Comparison of ENCODE assay signal across 42 cellular contexts in the genomic region with DNA sequence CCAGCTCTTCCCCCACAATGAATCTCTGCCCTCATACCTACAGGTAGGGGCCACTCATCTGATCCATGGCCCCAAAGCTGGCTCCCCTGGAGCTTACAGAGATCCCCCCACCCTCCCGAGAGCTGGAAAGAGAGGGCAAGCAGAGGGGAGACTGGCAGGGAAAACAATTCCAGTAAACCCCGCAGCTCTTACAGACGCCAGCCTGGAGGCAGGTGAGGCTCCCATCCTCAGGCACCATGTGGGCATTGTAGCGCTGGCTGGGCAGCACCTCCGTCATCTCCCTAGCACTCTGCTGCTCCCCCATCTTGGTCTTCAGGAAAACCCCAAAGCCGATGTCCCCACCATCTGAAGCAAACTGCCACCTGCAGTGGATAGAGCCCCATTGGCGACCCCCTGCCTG. TPM values are rescaled to one million over a fixed set of nuclear protein-coding genes. Genes with fewer than 3 reads are reported as not detected.
"Had no signal": no experiment of that assay in that cellular context is flagged by ENCODE, and none has a peak within 500 bp of the region (broad histone marks: within the 10 kb centered on the region; RNA-seq: fewer than 3 reads in every experiment).

No MANE protein-coding gene starts in this region.

- H3K27me3 Mint-ChIP-seq: activated naive CD8-positive, alpha-beta T cell treated with anti-CD3 and anti-CD28 coated beads for 36 hours; activated naive CD8-positive, alpha-beta T cell treated with anti-CD3 and anti-CD28 coated beads, Interleukin-2, amount 10 ng/mL, durations not matched to agents 7 days and 5 days had no signal

- ATAC-seq: activated naive CD4-positive, alpha-beta T cell treated with anti-CD3 and anti-CD28 coated beads, Interleukin-2, amount 50 U/mL, for 72 hours; activated naive CD8-positive, alpha-beta T cell treated with anti-CD3 and anti-CD28 coated beads, Interleukin-2, amount 50 U/mL, for 24 hours; activated T-cell treated with anti-CD3 and anti-CD28 coated beads, Interleukin-2, amount 50 U/mL, for 4 hours; activated T-cell treated with anti-CD3 and anti-CD28 coated beads, Interleukin-2, amount 50 U/mL, for 72 hours; activated T-helper 17 cell treated with anti-CD3 and anti-CD28 coated beads, Interleukin-2, amount 50 U/mL, for 72 hours; body of pancreas had no signal

- H3K4me1 Mint-ChIP-seq: activated naive CD4-positive, alpha-beta T cell treated with anti-CD3 and anti-CD28 coated beads, Interleukin-2, amount 10 ng/mL, durations not matched to agents 7 days and 5 days; activated naive CD4-positive, alpha-beta T cell treated with anti-CD3 and anti-CD28 coated beads, Interleukin-2, amount 50 U/mL, for 24 hours; activated naive CD8-positive, alpha-beta T cell treated with anti-CD3 and anti-CD28 coated beads for 36 hours; activated naive CD8-positive, alpha-beta T cell treated with anti-CD3 and anti-CD28 coated beads, Interleukin-2, amount 10 ng/mL, durations not matched to agents 7 days and 5 days; activated naive CD8-positive, alpha-beta T cell treated with anti-CD3 and anti-CD28 coated beads, Interleukin-2, amount 50 U/mL, for 24 hours; activated T-helper 17 cell treated with anti-CD3 and anti-CD28 coated beads, Interleukin-2, amount 50 U/mL, for 72 hours; brain; central memory CD8-positive, alpha-beta T cell had no signal

- H3K36me3 Mint-ChIP-seq: activated naive CD4-positive, alpha-beta T cell treated with anti-CD3 and anti-CD28 coated beads, Interleukin-2, amount 10 ng/mL, durations not matched to agents 7 days and 5 days; activated naive CD4-positive, alpha-beta T cell treated with anti-CD3 and anti-CD28 coated beads, Interleukin-2, amount 50 U/mL, for 24 hours; activated naive CD4-positive, alpha-beta T cell treated with anti-CD3 and anti-CD28 coated beads, Interleukin-2, amount 50 U/mL, for 72 hours; activated naive CD8-positive, alpha-beta T cell; activated naive CD8-positive, alpha-beta T cell treated with anti-CD3 and anti-CD28 coated beads for 36 hours; activated naive CD8-positive, alpha-beta T cell treated with anti-CD3 and anti-CD28 coated beads, Interleukin-2, amount 10 ng/mL, durations not matched to agents 7 days and 5 days; brain had no signal

- H3K27ac ChIP-seq: adrenal gland, ascending aorta, body of pancreas, brain microvascular endothelial cell, breast epithelium, cardiac muscle cell had no signal

- H3K4me1 ChIP-seq: adrenal gland, ascending aorta, breast epithelium had no signal

- H3K9me3 Mint-ChIP-seq: activated naive CD4-positive, alpha-beta T cell treated with anti-CD3 and anti-CD28 coated beads for 36 hours; activated naive CD4-positive, alpha-beta T cell treated with anti-CD3 and anti-CD28 coated beads, Interleukin-2, amount 10 ng/mL, durations not matched to agents 7 days and 5 days; activated naive CD4-positive, alpha-beta T cell treated with anti-CD3 and anti-CD28 coated beads, Interleukin-2, amount 50 U/mL, for 24 hours; activated naive CD4-positive, alpha-beta T cell treated with anti-CD3 and anti-CD28 coated beads, Interleukin-2, amount 50 U/mL, for 72 hours; activated naive CD8-positive, alpha-beta T cell treated with anti-CD3 and anti-CD28 coated beads for 36 hours; activated naive CD8-positive, alpha-beta T cell treated with anti-CD3 and anti-CD28 coated beads, Interleukin-2, amount 10 ng/mL, durations not matched to agents 7 days and 5 days; activated naive CD8-positive, alpha-beta T cell treated with anti-CD3 and anti-CD28 coated beads, Interleukin-2, amount 50 U/mL, for 24 hours; activated T-cell treated with anti-CD3 and anti-CD28 coated beads, Interleukin-2, amount 50 U/mL, for 24 hours; activated T-cell treated with anti-CD3 and anti-CD28 coated beads, Interleukin-2, amount 50 U/mL, for 4 hours; activated T-cell treated with anti-CD3 and anti-CD28 coated beads, Interleukin-2, amount 50 U/mL, for 72 hours; activated T-helper 1 cell treated with anti-CD3 and anti-CD28 coated beads, Interleukin-12 subunit alpha, Interleukin-12 subunit beta, Interleukin-2, Interleukin-4 antibody, amounts not matched to agents 30 ng/mL and 10 ng/mL and 1 ng/mL, durations not matched to agents 14 hours and 24 hours and 36 hours; activated T-helper 17 cell treated with anti-CD3 and anti-CD28 coated beads, Interleukin-2, amount 50 U/mL, for 72 hours; activated T-helper 2 cell treated with anti-CD3 and anti-CD28 coated beads, Interferon-gamma antibody, Interleukin-2, Interleukin-4, amounts not matched to agents 10 μg/mL and 5 μg/mL and 100 μg/mL, durations not matched to agents 14 hours and 24 hours and 36 hours; central memory CD8-positive, alpha-beta T cell had no signal

- DNase-seq: activated effector memory CD4-positive, alpha-beta T cell treated with anti-CD3 and anti-CD28 coated beads, Interleukin-2, amount 50 U/mL, for 16 hours; activated effector memory CD4-positive, alpha-beta T cell treated with Interleukin-2 at 50 U/mL for 16 hours; activated gamma-delta T cell; activated gamma-delta T cell treated with Interleukin-2 at 50 U/mL for 16 hours; activated naive CD4-positive, alpha-beta T cell; activated naive CD4-positive, alpha-beta T cell treated with anti-CD3 and anti-CD28 coated beads for 36 hours; activated naive CD4-positive, alpha-beta T cell treated with anti-CD3 and anti-CD28 coated beads, Interleukin-2, amount 10 ng/mL, durations not matched to agents 7 days and 5 days; activated naive CD4-positive, alpha-beta T cell treated with anti-CD3 and anti-CD28 coated beads, Interleukin-2, amount 50 U/mL, for 16 hours; activated naive CD4-positive, alpha-beta T cell treated with Interleukin-2 at 50 U/mL for 16 hours; activated naive CD8-positive, alpha-beta T cell treated with anti-CD3 and anti-CD28 coated beads for 36 hours; activated naive CD8-positive, alpha-beta T cell treated with anti-CD3 and anti-CD28 coated beads, Interleukin-2, amount 10 ng/mL, durations not matched to agents 7 days and 5 days; activated naive CD8-positive, alpha-beta T cell treated with anti-CD3 and anti-CD28 coated beads, Interleukin-2, amount 50 U/mL, for 24 hours; activated T-cell treated with anti-CD3 and anti-CD28 coated beads, Interleukin-2, amount 50 U/mL, for 1 hour; activated T-cell treated with anti-CD3 and anti-CD28 coated beads, Interleukin-2, amount 50 U/mL, for 24 hours; activated T-cell treated with anti-CD3 and anti-CD28 coated beads, Interleukin-2, amount 50 U/mL, for 4 hours; activated T-cell treated with anti-CD3 and anti-CD28 coated beads, Interleukin-2, amount 50 U/mL, for 48 hours; activated T-cell treated with anti-CD3 and anti-CD28 coated beads, Interleukin-2, amount 50 U/mL, for 72 hours; adrenal gland; amniotic stem cell; amygdala; anterior cingulate cortex; body of pancreas; brain microvascular endothelial cell; caudate nucleus; central memory CD4-positive, alpha-beta T cell; cerebellar nuclear complex had no signal

- H3K27me3 ChIP-seq: adrenal gland, ascending aorta, body of pancreas, brain microvascular endothelial cell, cardiac muscle cell had no signal

- H3K9me3 ChIP-seq: adrenal gland, ascending aorta, body of pancreas, breast epithelium had no signal

- H3K4me3 Mint-ChIP-seq: activated naive CD4-positive, alpha-beta T cell treated with anti-CD3 and anti-CD28 coated beads for 36 hours; activated naive CD4-positive, alpha-beta T cell treated with anti-CD3 and anti-CD28 coated beads, Interleukin-2, amount 10 ng/mL, durations not matched to agents 7 days and 5 days; activated naive CD4-positive, alpha-beta T cell treated with anti-CD3 and anti-CD28 coated beads, Interleukin-2, amount 50 U/mL, for 24 hours; activated naive CD8-positive, alpha-beta T cell; activated naive CD8-positive, alpha-beta T cell treated with anti-CD3 and anti-CD28 coated beads for 36 hours; activated naive CD8-positive, alpha-beta T cell treated with anti-CD3 and anti-CD28 coated beads, Interleukin-2, amount 10 ng/mL, durations not matched to agents 7 days and 5 days; activated naive CD8-positive, alpha-beta T cell treated with anti-CD3 and anti-CD28 coated beads, Interleukin-2, amount 50 U/mL, for 24 hours; activated T-cell treated with anti-CD3 and anti-CD28 coated beads, Interleukin-2, amount 50 U/mL, for 24 hours; activated T-cell treated with anti-CD3 and anti-CD28 coated beads, Interleukin-2, amount 50 U/mL, for 4 hours; activated T-cell treated with anti-CD3 and anti-CD28 coated beads, Interleukin-2, amount 50 U/mL, for 72 hours; activated T-helper 1 cell treated with anti-CD3 and anti-CD28 coated beads, Interleukin-12 subunit alpha, Interleukin-12 subunit beta, Interleukin-2, Interleukin-4 antibody, amounts not matched to agents 30 ng/mL and 10 ng/mL and 1 ng/mL, durations not matched to agents 14 hours and 24 hours and 36 hours; activated T-helper 17 cell treated with anti-CD3 and anti-CD28 coated beads, Interleukin-2, amount 50 U/mL, for 72 hours; brain; central memory CD8-positive, alpha-beta T cell had no signal

- H3K36me3 ChIP-seq: adrenal gland, ascending aorta, brain microvascular endothelial cell, breast epithelium, cardiac muscle cell had no signal

- H3K27ac Mint-ChIP-seq: activated naive CD4-positive, alpha-beta T cell treated with anti-CD3 and anti-CD28 coated beads for 36 hours; activated naive CD4-positive, alpha-beta T cell treated with anti-CD3 and anti-CD28 coated beads, Interleukin-2, amount 10 ng/mL, durations not matched to agents 7 days and 5 days; activated naive CD4-positive, alpha-beta T cell treated with anti-CD3 and anti-CD28 coated beads, Interleukin-2, amount 50 U/mL, for 24 hours; activated naive CD4-positive, alpha-beta T cell treated with anti-CD3 and anti-CD28 coated beads, Interleukin-2, amount 50 U/mL, for 72 hours; activated naive CD8-positive, alpha-beta T cell; activated naive CD8-positive, alpha-beta T cell treated with anti-CD3 and anti-CD28 coated beads for 36 hours; activated naive CD8-positive, alpha-beta T cell treated with anti-CD3 and anti-CD28 coated beads, Interleukin-2, amount 10 ng/mL, durations not matched to agents 7 days and 5 days; activated naive CD8-positive, alpha-beta T cell treated with anti-CD3 and anti-CD28 coated beads, Interleukin-2, amount 50 U/mL, for 24 hours; activated T-cell treated with anti-CD3 and anti-CD28 coated beads, Interleukin-2, amount 50 U/mL, for 24 hours; activated T-cell treated with anti-CD3 and anti-CD28 coated beads, Interleukin-2, amount 50 U/mL, for 72 hours; activated T-helper 1 cell treated with anti-CD3 and anti-CD28 coated beads, Interleukin-12 subunit alpha, Interleukin-12 subunit beta, Interleukin-2, Interleukin-4 antibody, amounts not matched to agents 30 ng/mL and 10 ng/mL and 1 ng/mL, durations not matched to agents 14 hours and 24 hours and 36 hours; activated T-helper 17 cell treated with anti-CD3 and anti-CD28 coated beads, Interleukin-2, amount 50 U/mL, for 72 hours; activated T-helper 2 cell treated with anti-CD3 and anti-CD28 coated beads, Interferon-gamma antibody, Interleukin-2, Interleukin-4, amounts not matched to agents 10 μg/mL and 5 μg/mL and 100 μg/mL, durations not matched to agents 14 hours and 24 hours and 36 hours; brain had no signal

- H3K4me3 ChIP-seq: adrenal gland, ascending aorta, body of pancreas, breast epithelium, cardiac muscle cell had no signal

RNA-seq across cellular contexts. Expression of a gene that starts 14.1 kb away (rescaled TPM):
- total RNA-seq: activated naive CD4-positive, alpha-beta T cell treated with anti-CD3 and anti-CD28 coated beads for 36 hours; activated naive CD8-positive, alpha-beta T cell treated with anti-CD3 and anti-CD28 coated beads for 36 hours; activated naive CD8-positive, alpha-beta T cell treated with anti-CD3 and anti-CD28 coated beads, Interleukin-2, amount 10 ng/mL, durations not matched to agents 7 days and 5 days; activated T-cell treated with anti-CD3 and anti-CD28 coated beads, Interleukin-2, amount 50 U/mL, for 72 hours; activated T-helper 1 cell treated with anti-CD3 and anti-CD28 coated beads, Interleukin-12 subunit alpha, Interleukin-12 subunit beta, Interleukin-2, Interleukin-4 antibody, amounts not matched to agents 30 ng/mL and 10 ng/mL and 1 ng/mL, durations not matched to agents 14 hours and 24 hours and 36 hours; activated T-helper 17 cell treated with anti-CD3 and anti-CD28 coated beads, Interleukin-2, amount 50 U/mL, for 72 hours; activated T-helper 2 cell treated with anti-CD3 and anti-CD28 coated beads, Interferon-gamma antibody, Interleukin-2, Interleukin-4, amounts not matched to agents 10 μg/mL and 5 μg/mL and 100 μg/mL, durations not matched to agents 14 hours and 24 hours and 36 hours; aorta; ascending aorta; astrocyte; bronchial epithelial cell had no signal

RNA-seq across cellular contexts. Expression of a gene that starts 19.6 kb away (rescaled TPM):
- total RNA-seq: activated naive CD4-positive, alpha-beta T cell treated with anti-CD3 and anti-CD28 coated beads for 36 hours; activated naive CD4-positive, alpha-beta T cell treated with anti-CD3 and anti-CD28 coated beads, Interleukin-2, amount 50 U/mL, for 72 hours; activated naive CD8-positive, alpha-beta T cell treated with anti-CD3 and anti-CD28 coated beads for 36 hours; activated naive CD8-positive, alpha-beta T cell treated with anti-CD3 and anti-CD28 coated beads, Interleukin-2, amount 10 ng/mL, durations not matched to agents 7 days and 5 days; activated T-cell treated with anti-CD3 and anti-CD28 coated beads, Interleukin-2, amount 50 U/mL, for 4 hours; activated T-cell treated with anti-CD3 and anti-CD28 coated beads, Interleukin-2, amount 50 U/mL, for 72 hours; activated T-helper 1 cell treated with anti-CD3 and anti-CD28 coated beads, Interleukin-12 subunit alpha, Interleukin-12 subunit beta, Interleukin-2, Interleukin-4 antibody, amounts not matched to agents 30 ng/mL and 10 ng/mL and 1 ng/mL, durations not matched to agents 14 hours and 24 hours and 36 hours; activated T-helper 17 cell treated with anti-CD3 and anti-CD28 coated beads, Interleukin-2, amount 50 U/mL, for 72 hours; activated T-helper 2 cell treated with anti-CD3 and anti-CD28 coated beads, Interferon-gamma antibody, Interleukin-2, Interleukin-4, amounts not matched to agents 10 μg/mL and 5 μg/mL and 100 μg/mL, durations not matched to agents 14 hours and 24 hours and 36 hours; aorta; ascending aorta; astrocyte; body of pancreas; breast epithelium; bronchial epithelial cell; cardiac muscle cell; cardiac septum; cerebellum had no signal

RNA-seq across cellular contexts. Expression of a gene that starts 55.2 kb away (rescaled TPM):
- total RNA-seq: activated naive CD4-positive, alpha-beta T cell treated with anti-CD3 and anti-CD28 coated beads for 36 hours; activated naive CD4-positive, alpha-beta T cell treated with anti-CD3 and anti-CD28 coated beads, Interleukin-2, amount 50 U/mL, for 72 hours; activated naive CD8-positive, alpha-beta T cell treated with anti-CD3 and anti-CD28 coated beads for 36 hours; activated T-cell treated with anti-CD3 and anti-CD28 coated beads, Interleukin-2, amount 50 U/mL, for 4 hours; activated T-cell treated with anti-CD3 and anti-CD28 coated beads, Interleukin-2, amount 50 U/mL, for 72 hours; activated T-helper 1 cell treated with anti-CD3 and anti-CD28 coated beads, Interleukin-12 subunit alpha, Interleukin-12 subunit beta, Interleukin-2, Interleukin-4 antibody, amounts not matched to agents 30 ng/mL and 10 ng/mL and 1 ng/mL, durations not matched to agents 14 hours and 24 hours and 36 hours; activated T-helper 17 cell treated with anti-CD3 and anti-CD28 coated beads, Interleukin-2, amount 50 U/mL, for 72 hours; activated T-helper 2 cell treated with anti-CD3 and anti-CD28 coated beads, Interferon-gamma antibody, Interleukin-2, Interleukin-4, amounts not matched to agents 10 μg/mL and 5 μg/mL and 100 μg/mL, durations not matched to agents 14 hours and 24 hours and 36 hours; ascending aorta; bronchial epithelial cell had no signal
